In genomic region chr12:119594399-119594730, GRCh38 we compare ENCODE assay signal across 14 cellular contexts. TPM values are rescaled to one million over a fixed set of nuclear protein-coding genes. Genes with fewer than 3 reads are reported as not detected.
A peak's percentile ranks its signal among the peaks of the same experiment; 100 is the strongest.
DNase-seq lines count a peak whose midpoint lies in the region; ATAC-seq and TF ChIP-seq lines count a peak whose summit lies in the region.
"Had no signal": no experiment of that assay in that cellular context is flagged by ENCODE, and none has a peak within 500 bp of the region (broad histone marks: within the 10 kb centered on the region; RNA-seq: fewer than 3 reads in every experiment).

No MANE protein-coding gene starts in this region.

- peak overlapping the region; percentile 37; the same call in 1 of the 2 replicates for H3K9ac ChIP-seq in iPS-20b (ENCODE audit: low read depth, low read length)

- peaks cover 0 to 2% (median 0%) of the 10 kb centered on the region in 9 donors for H3K9me3 Mint-ChIP-seq in naive thymus-derived CD8-positive, alpha-beta T cell
- H3K9me3 Mint-ChIP-seq: natural killer cell treated with Interleukin-12 subunit alpha and Interleukin-12 subunit beta and Interleukin-15 and Interleukin-18, amount 100 ng/mL, for 72 hours had no signal

- no peaks in the 10 kb centered on the region for H3K9me3 ChIP-seq in iPS-20b (ENCODE audit: insufficient read depth, low read depth, low read length)

- H3K36me3 ChIP-seq in iPS-20b (ENCODE audit: insufficient read depth, low read depth, low read length): no peaks in the 10 kb centered on the region

- no peaks in the 10 kb centered on the region for H3K36me3 Mint-ChIP-seq in naive thymus-derived CD8-positive, alpha-beta T cell
- H3K36me3 Mint-ChIP-seq: natural killer cell treated with Interleukin-12 subunit alpha and Interleukin-12 subunit beta and Interleukin-15 and Interleukin-18, amount 100 ng/mL, for 72 hours had no signal

- DNase-seq in GM13976 (ENCODE audit: low spot score) (peak; percentile 24), astrocyte of the hippocampus (ENCODE audit: low read depth, low spot score) (peak; percentile 8), retina (peak; percentile 42), NCI-H345 treated with DMSO at 0.1 percent for 48 hours (lab: John Stamatoyannopoulos, UW; ENCODE audit: unreplicated experiment) (no peak)
- DNase-seq in naive thymus-derived CD8-positive, alpha-beta T cell: no peak
- DNase-seq: activated T-cell treated with anti-CD3 and anti-CD28 coated beads for 4 hours; effector CD4-positive, alpha-beta T cell; NCI-H345 had no signal

- no peaks in the 10 kb centered on the region; the same call in 1 of the 2 replicates for H3K4me1 ChIP-seq in iPS-20b (ENCODE audit: insufficient read depth, low read length)

- peak overlapping the region in 1 of 10 donors; percentile 36 for H3K4me3 Mint-ChIP-seq in naive thymus-derived CD8-positive, alpha-beta T cell
- H3K4me3 Mint-ChIP-seq: natural killer cell treated with Interleukin-12 subunit alpha and Interleukin-12 subunit beta and Interleukin-15 and Interleukin-18, amount 100 ng/mL, for 72 hours had no signal

- ATAC-seq in naive thymus-derived CD8-positive, alpha-beta T cell: no peak
- no peak for ATAC-seq in HG03378 (IDR thresholded peaks at IDR 0.05; ENCODE audit: unreplicated experiment)
- ATAC-seq in HG02884 (IDR thresholded peaks at IDR 0.05; ENCODE audit: unreplicated experiment): no peak
- ATAC-seq: HCT116 had no signal

- peaks cover 96% of the 10 kb centered on the region for H3K27me3 ChIP-seq in iPS-20b (ENCODE audit: insufficient read depth, low read length)

- H3K4me1 Mint-ChIP-seq in naive thymus-derived CD8-positive, alpha-beta T cell: peaks cover 7 to 24% (median 14%) of the 10 kb centered on the region in 4 donors

- H3K27me3 Mint-ChIP-seq in naive thymus-derived CD8-positive, alpha-beta T cell: peaks cover 48 to 95% (median 66%) of the 10 kb centered on the region in 5 donors

- POLR2A ChIA-PET in naive thymus-derived CD8-positive, alpha-beta T cell (lab: Charles Lee): no interaction called here

- peak overlapping the region; percentile 80 for H3K4me3 ChIP-seq in iPS-20b (ENCODE audit: low read length)

- H3K27ac Mint-ChIP-seq in naive thymus-derived CD8-positive, alpha-beta T cell: peak overlapping the region in 1 of 10 donors; percentile 72
- H3K27ac Mint-ChIP-seq: natural killer cell treated with Interleukin-12 subunit alpha and Interleukin-12 subunit beta and Interleukin-15 and Interleukin-18, amount 100 ng/mL, for 72 hours had no signal

- TF ChIP-seq CTCF in GM13976 (IDR thresholded peaks at IDR 0.05; ENCODE audit: borderline replicate concordance, control extremely low read depth, extremely low read depth, insufficient read depth, missing control alignments): no peak

- in situ Hi-C loops in GM13976 (cut with MboI; ENCODE audit: low sequenced_read_pairs, unreplicated experiment): no loop called here

- H3K27ac ChIP-seq in iPS-20b (ENCODE audit: low read length): no peak overlapping the region

RNA-seq across cellular contexts. Expression of gene TMEM233, which starts 0.8 kb away (rescaled TPM):
- not detected for total RNA-seq in naive thymus-derived CD8-positive, alpha-beta T cell
- polyA plus RNA-seq in naive thymus-derived CD8-positive, alpha-beta T cell: not detected
- total RNA-seq: natural killer cell treated with Interleukin-12 subunit alpha and Interleukin-12 subunit beta and Interleukin-15 and Interleukin-18, amount 100 ng/mL, for 72 hours; T-helper 1 cell treated with Interleukin-12 subunit alpha and Interleukin-12 subunit beta and Interleukin-4 antibody, amounts not matched to agents 30 ng/mL and 1 ng/mL, for 36 hours had no signal

Comparison
In these comparisons a context has a peak if more than half of its experiments do, and no peak if none do; other contexts are left out.
1. DNase-seq: peak in GM13976 (single experiment), astrocyte of the hippocampus (single experiment) and retina (single experiment); none in naive thymus-derived CD8-positive, alpha-beta T cell (0 of 10) and NCI-H345 treated with DMSO at 0.1 percent for 48 hours (single experiment).